In the genomic region with DNA sequence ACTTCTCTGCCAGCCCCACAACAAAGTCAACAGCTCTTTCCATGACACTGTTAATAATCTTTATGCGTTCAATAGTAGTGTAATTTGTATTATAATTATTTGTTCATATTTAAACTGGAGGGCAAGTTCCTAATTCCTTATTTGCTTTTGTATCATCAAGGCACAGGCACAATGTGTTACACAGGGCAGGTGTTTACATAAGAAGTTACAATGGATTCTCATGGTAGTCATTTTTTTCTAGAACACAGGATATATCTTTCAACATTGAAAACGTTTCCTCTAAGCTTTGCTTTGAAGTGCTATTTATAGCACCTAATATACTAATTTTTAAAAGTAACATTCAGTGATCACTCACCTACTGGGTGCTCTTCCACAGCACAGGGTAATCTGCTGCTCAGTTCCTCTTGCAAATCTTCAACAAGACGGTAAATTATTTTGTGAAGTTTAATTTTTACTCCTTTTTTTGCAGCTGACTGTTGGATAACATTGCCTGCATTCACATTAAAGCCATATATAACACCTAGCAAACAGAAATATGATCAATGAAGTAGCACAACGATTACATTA, we compare ENCODE assay signal across 15 cellular contexts. TPM values are rescaled to one million over a fixed set of nuclear protein-coding genes. Genes with fewer than 3 reads are reported as not detected.
DNase-seq lines count a peak whose midpoint lies in the region; ATAC-seq and TF ChIP-seq lines count a peak whose summit lies in the region.
"Had no signal": no experiment of that assay in that cellular context is flagged by ENCODE, and none has a peak within 500 bp of the region (broad histone marks: within the 10 kb centered on the region; RNA-seq: fewer than 3 reads in every experiment).

No MANE protein-coding gene starts in this region.

- H3K4me1 ChIP-seq in body of pancreas = peaks cover 9% of the 10 kb centered on the region

- intact Hi-C loops in body of pancreas (cut with DNase I) = no loop called here

- H3K27me3 ChIP-seq in body of pancreas = no peaks in the 10 kb centered on the region

- ATAC-seq in body of pancreas = no peak

- TF ChIP-seq CTCF in C4-2B (conservative IDR thresholded peaks at IDR 0.05) (no peak), VCaP (conservative IDR thresholded peaks at IDR 0.05) (no peak), body of pancreas (IDR thresholded peaks at IDR 0.05) (no peak)

- DNase-seq in DMS53 (lab: John Stamatoyannopoulos, UW) (peak; percentile 75), NCI-H2081 treated with DMSO at 0.1 percent for 48 hours (lab: John Stamatoyannopoulos, UW) (peak; percentile 25), activated T-cell treated with anti-CD3 and anti-CD28 coated beads for 4 hours (no peak), SW 1271 (lab: John Stamatoyannopoulos, UW) (no peak), body of pancreas (no peak)
- DNase-seq: Calu3; CD4-positive, alpha-beta memory T cell; DND-41; GF-D8; GOT3; NCI-H2171 treated with DMSO at 0.1 percent for 48 hours; SIG-M5 had no signal

- H3K36me3 ChIP-seq in body of pancreas (replicated peaks in 1 of 2; ENCODE audit: insufficient read depth in 1 of 2, low read depth in 2 of 2) = peaks cover 0 to 28% of the 10 kb centered on the region in 2 donors

- no peak for TF ChIP-seq POLR2A in body of pancreas (IDR thresholded peaks at IDR 0.05)

- WGBS in body of pancreas, 2 donors = 51 to 59% methylated on average over 4 of the region's 4 CpGs

- no peak overlapping the region for H3K4me3 ChIP-seq in body of pancreas

- peak overlapping the region; percentile 66 for H3K27ac ChIP-seq in C4-2B
- H3K27ac ChIP-seq in VCaP = peak overlapping the region; percentile 44
- H3K27ac ChIP-seq in body of pancreas = no peak overlapping the region
- H3K27ac ChIP-seq: HL-60 had no signal

- H3K9me3 ChIP-seq in body of pancreas = no peaks in the 10 kb centered on the region

RNA-seq across cellular contexts. Expression of gene RPS27A, which starts 7.3 kb away (rescaled TPM):
- 100 to 1,000 TPM; 489 to 703 TPM for total RNA-seq in body of pancreas

RNA-seq across cellular contexts. Expression of gene CLHC1, which starts 7.6 kb away (rescaled TPM):
- total RNA-seq in body of pancreas = 10 to 100 TPM in 1 of 2 donors, 1 to 10 TPM in 1; 3.3 to 19.7 TPM

RNA-seq across cellular contexts. Expression of gene MTIF2, which starts 29.3 kb away (rescaled TPM):
- 10 to 100 TPM; 14.5 to 17.9 TPM for total RNA-seq in body of pancreas

Comparison
In these comparisons a context has a peak if more than half of its experiments do, and no peak if none do; other contexts are left out.
1. H3K27ac ChIP-seq: peak in C4-2B (single experiment) and VCaP (single experiment); none in body of pancreas (0 of 4).
2. DNase-seq: peak in DMS53 (single experiment) and NCI-H2081 treated with DMSO at 0.1 percent for 48 hours (single experiment); none in activated T-cell treated with anti-CD3 and anti-CD28 coated beads for 4 hours (single experiment), SW 1271 (0 of 2) and body of pancreas (0 of 4).